1 cellular context compared by ENCODE assay signal in the genomic region with DNA sequence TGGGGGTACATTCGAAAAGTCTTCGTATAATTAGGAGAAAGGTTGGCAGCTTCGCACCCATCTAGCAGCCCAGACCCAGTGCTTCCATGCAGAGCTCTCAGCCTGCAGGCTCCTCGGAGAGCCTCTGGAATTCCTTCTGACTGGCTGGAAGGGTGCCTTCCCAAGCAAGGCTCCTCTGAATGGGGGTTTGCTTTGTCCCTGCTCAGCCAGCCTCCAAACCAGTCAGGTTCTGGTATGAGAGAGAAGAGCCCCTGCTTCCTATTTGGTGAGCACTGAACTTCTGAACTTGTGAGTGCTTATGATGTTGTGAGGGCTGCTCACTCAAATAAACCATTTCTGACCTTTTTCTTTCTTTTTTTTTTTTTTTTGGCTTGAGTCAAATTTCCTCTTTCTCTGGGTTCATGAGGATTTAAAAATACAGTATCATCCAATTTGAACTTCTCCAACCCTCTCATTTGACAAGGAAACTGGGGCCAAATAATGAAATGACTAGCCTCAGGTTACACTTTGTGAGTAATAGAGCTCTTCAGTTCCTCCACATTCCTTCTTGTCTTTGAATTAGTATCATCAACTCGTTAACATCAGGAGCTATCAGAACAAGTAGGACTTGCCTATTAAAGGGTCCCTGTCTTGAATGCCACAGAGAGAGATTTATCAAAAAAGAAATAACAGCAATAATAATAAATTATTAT.
TF ChIP-seq lines count a peak whose summit lies in the region.

No MANE protein-coding gene starts in this region.

TF ChIP-seq in HepG2, 621 proteins besides CTCF, POLR2A, EP300 and RAD21:
- TF ChIP-seq, protein P1, sequence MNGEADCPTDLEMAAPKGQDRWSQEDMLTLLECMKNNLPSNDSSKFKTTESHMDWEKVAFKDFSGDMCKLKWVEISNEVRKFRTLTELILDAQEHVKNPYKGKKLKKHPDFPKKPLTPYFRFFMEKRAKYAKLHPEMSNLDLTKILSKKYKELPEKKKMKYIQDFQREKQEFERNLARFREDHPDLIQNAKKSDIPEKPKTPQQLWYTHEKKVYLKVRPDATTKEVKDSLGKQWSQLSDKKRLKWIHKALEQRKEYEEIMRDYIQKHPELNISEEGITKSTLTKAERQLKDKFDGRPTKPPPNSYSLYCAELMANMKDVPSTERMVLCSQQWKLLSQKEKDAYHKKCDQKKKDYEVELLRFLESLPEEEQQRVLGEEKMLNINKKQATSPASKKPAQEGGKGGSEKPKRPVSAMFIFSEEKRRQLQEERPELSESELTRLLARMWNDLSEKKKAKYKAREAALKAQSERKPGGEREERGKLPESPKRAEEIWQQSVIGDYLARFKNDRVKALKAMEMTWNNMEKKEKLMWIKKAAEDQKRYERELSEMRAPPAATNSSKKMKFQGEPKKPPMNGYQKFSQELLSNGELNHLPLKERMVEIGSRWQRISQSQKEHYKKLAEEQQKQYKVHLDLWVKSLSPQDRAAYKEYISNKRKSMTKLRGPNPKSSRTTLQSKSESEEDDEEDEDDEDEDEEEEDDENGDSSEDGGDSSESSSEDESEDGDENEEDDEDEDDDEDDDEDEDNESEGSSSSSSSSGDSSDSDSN (CRISPR knock-in tag; IDR thresholded peaks at IDR 0.05), result no peak
- no peak for TF ChIP-seq MED13 (CRISPR knock-in tag; IDR thresholded peaks at IDR 0.05)
- TF ChIP-seq ZNF44 (CRISPR knock-in tag; IDR thresholded peaks at IDR 0.05), result no peak
- no peak for TF ChIP-seq ZNF879 (CRISPR knock-in tag; IDR thresholded peaks at IDR 0.05)
- no peak for TF ChIP-seq ZNF446 (CRISPR knock-in tag; IDR thresholded peaks at IDR 0.05)
- no peak for TF ChIP-seq ZSCAN9 (CRISPR knock-in tag; IDR thresholded peaks at IDR 0.05; ENCODE audit: borderline replicate concordance)
- no peak for TF ChIP-seq ZNF451 (CRISPR knock-in tag; IDR thresholded peaks at IDR 0.05)
- TF ChIP-seq ZNF17 (CRISPR knock-in tag; IDR thresholded peaks at IDR 0.05), result no peak
- no peak for TF ChIP-seq ATAD3A (CRISPR knock-in tag; IDR thresholded peaks at IDR 0.05)
- TF ChIP-seq NFE2 (CRISPR knock-in tag; IDR thresholded peaks at IDR 0.05), result no peak
- no peak for TF ChIP-seq ZNF83 (CRISPR knock-in tag; IDR thresholded peaks at IDR 0.05; ENCODE audit: borderline replicate concordance)
